29 cellular contexts compared by ENCODE assay signal in the genomic region with DNA sequence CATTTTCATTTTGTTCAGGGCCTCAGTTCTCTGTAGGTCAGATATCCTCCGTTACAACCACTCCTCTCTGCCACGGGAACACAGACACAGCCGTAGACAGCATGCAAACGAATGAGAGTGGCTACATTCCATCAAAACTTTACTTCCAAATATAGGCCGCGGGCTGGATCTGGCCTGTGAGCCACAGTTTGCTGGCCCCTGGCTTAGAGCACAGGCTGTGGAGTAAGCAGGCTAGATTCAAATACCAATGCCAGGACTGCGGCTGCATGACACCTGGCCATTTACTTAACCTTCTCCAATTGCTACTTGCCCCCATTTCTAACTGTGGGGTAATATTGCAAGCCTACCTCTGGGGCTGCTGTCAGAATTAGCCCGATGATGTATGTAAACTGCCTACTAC.
"Had no signal": no experiment of that assay in that cellular context is flagged by ENCODE, and none has a peak within 500 bp of the region (broad histone marks: within the 10 kb centered on the region; RNA-seq: fewer than 3 reads in every experiment).

No MANE protein-coding gene starts in this region.

- H3K4me1 Mint-ChIP-seq: naive thymus-derived CD4-positive, alpha-beta T cell; natural killer cell; nephron; neural progenitor cell; stimulated activated effector memory CD8-positive, alpha-beta T cell treated with anti-CD3 and anti-CD28 coated beads, Interleukin-12 subunit alpha, Interleukin-12 subunit beta, amount 100 ng/mL, for 72 hours; stimulated activated naive B cell treated with anti-CD40 and anti-IgM and Interleukin-4, amounts not matched to agents 10 μg/mL and 1 μg/mL and 100 μg/mL, for 72 hours; stimulated activated naive CD8-positive, alpha-beta T cell treated with anti-CD3 and anti-CD28 coated beads, Interleukin-15, amount 100 ng/mL, for 72 hours had no signal

- H3K4me3 ChIP-seq: neural progenitor cell, ovary, psoas muscle, right lobe of liver, sigmoid colon, suprapubic skin, testis, thyroid gland, tibial nerve, upper lobe of left lung, vagina had no signal

- H3K27me3 ChIP-seq: neural progenitor cell, ovary, right lobe of liver, sigmoid colon, suprapubic skin, testis, thyroid gland, tibial nerve, upper lobe of left lung, vagina had no signal

- H3K27ac Mint-ChIP-seq: naive thymus-derived CD4-positive, alpha-beta T cell; natural killer cell; nephron; neural progenitor cell; progenitor cell of endocrine pancreas; stimulated activated effector memory CD8-positive, alpha-beta T cell treated with anti-CD3 and anti-CD28 coated beads, Interleukin-12 subunit alpha, Interleukin-12 subunit beta, amount 100 ng/mL, for 72 hours; stimulated activated naive B cell treated with anti-CD40 and anti-IgM and Interleukin-4, amounts not matched to agents 10 μg/mL and 1 μg/mL and 100 μg/mL, for 72 hours; stimulated activated naive CD8-positive, alpha-beta T cell treated with anti-CD3 and anti-CD28 coated beads, Interleukin-15, amount 100 ng/mL, for 72 hours had no signal

- H3K4me3 Mint-ChIP-seq: naive thymus-derived CD4-positive, alpha-beta T cell; natural killer cell; nephron; neural progenitor cell; stimulated activated effector memory CD8-positive, alpha-beta T cell treated with anti-CD3 and anti-CD28 coated beads, Interleukin-12 subunit alpha, Interleukin-12 subunit beta, amount 100 ng/mL, for 72 hours; stimulated activated naive B cell treated with anti-CD40 and anti-IgM and Interleukin-4, amounts not matched to agents 10 μg/mL and 1 μg/mL and 100 μg/mL, for 72 hours; stimulated activated naive CD8-positive, alpha-beta T cell treated with anti-CD3 and anti-CD28 coated beads, Interleukin-15, amount 100 ng/mL, for 72 hours had no signal

- H3K4me1 ChIP-seq: neural progenitor cell, parathyroid adenoma, psoas muscle, right lobe of liver, sigmoid colon, suprapubic skin, testis, thyroid gland, tibial nerve, upper lobe of left lung, vagina had no signal

- H3K36me3 ChIP-seq: neural progenitor cell, ovary, right lobe of liver, sigmoid colon, suprapubic skin, thyroid gland, tibial nerve, upper lobe of left lung, vagina had no signal

- H3K9me3 ChIP-seq: ovary, psoas muscle, right lobe of liver, suprapubic skin, testis, thyroid gland, tibial nerve, upper lobe of left lung, vagina had no signal

- H3K27ac ChIP-seq: neural progenitor cell, ovary, parathyroid adenoma, psoas muscle, right lobe of liver, sigmoid colon, suprapubic skin, testis, thyroid gland, tibial nerve, upper lobe of left lung, vagina had no signal

- ATAC-seq: naive thymus-derived CD4-positive, alpha-beta T cell; natural killer cell; right cardiac atrium; right lobe of liver; stimulated activated effector memory CD8-positive, alpha-beta T cell treated with anti-CD3 and anti-CD28 coated beads, Interleukin-12 subunit alpha, Interleukin-12 subunit beta, amount 100 ng/mL, for 72 hours; stimulated activated naive B cell treated with anti-CD40 and anti-IgM and Interleukin-4, amounts not matched to agents 10 μg/mL and 1 μg/mL and 100 μg/mL, for 72 hours; stimulated activated naive CD8-positive, alpha-beta T cell treated with anti-CD3 and anti-CD28 coated beads, Interleukin-15, amount 100 ng/mL, for 72 hours; stimulated activated naive CD8-positive, alpha-beta T cell treated with anti-CD3 and anti-CD28 coated beads, Interleukin-15, Interleukin-2, amounts not matched to agents 100 U/mL and 50 U/mL, for 24 hours had no signal

- H3K27me3 Mint-ChIP-seq: stimulated activated naive B cell treated with anti-CD40 and anti-IgM and Interleukin-4, amounts not matched to agents 10 μg/mL and 1 μg/mL and 100 μg/mL, for 72 hours; stimulated activated naive CD8-positive, alpha-beta T cell treated with anti-CD3 and anti-CD28 coated beads, Interleukin-15, amount 100 ng/mL, for 72 hours had no signal

- DNase-seq: naive thymus-derived CD4-positive, alpha-beta T cell; natural killer cell; occipital lobe; ovary; posterior cingulate gyrus; psoas muscle; right cardiac atrium; right lobe of liver; sigmoid colon; small intestine; stimulated activated CD4-positive, alpha-beta T cell treated with anti-CD3 and anti-CD28 coated beads, Interleukin-15, amount 100 ng/mL, for 24 hours; stimulated activated CD4-positive, alpha-beta T cell treated with anti-CD3 and anti-CD28 coated beads, Interleukin-2, amount 100 ng/mL, for 24 hours; stimulated activated CD4-positive, alpha-beta T cell treated with anti-CD3 and anti-CD28 coated beads, Interleukin-2, amount 100 ng/mL, for 48 hours; stimulated activated CD4-positive, alpha-beta T cell treated with anti-CD3 and anti-CD28 coated beads, Interleukin-4, amount 100 ng/mL, for 24 hours; stimulated activated naive B cell treated with anti-CD40 and anti-IgM and Interleukin-4, amounts not matched to agents 10 μg/mL and 1 μg/mL and 100 μg/mL, for 72 hours; stimulated activated naive CD8-positive, alpha-beta T cell treated with anti-CD3 and anti-CD28 coated beads, Interleukin-15, amount 100 ng/mL, for 72 hours; stimulated activated naive CD8-positive, alpha-beta T cell treated with anti-CD3 and anti-CD28 coated beads, Interleukin-15, Interleukin-2, amounts not matched to agents 100 U/mL and 50 U/mL, for 24 hours; testis; thyroid gland; trophoblast cell; upper lobe of left lung had no signal

- H3K36me3 Mint-ChIP-seq: naive thymus-derived CD4-positive, alpha-beta T cell; natural killer cell; neural progenitor cell; stimulated activated effector memory CD8-positive, alpha-beta T cell treated with anti-CD3 and anti-CD28 coated beads, Interleukin-12 subunit alpha, Interleukin-12 subunit beta, amount 100 ng/mL, for 72 hours; stimulated activated naive B cell treated with anti-CD40 and anti-IgM and Interleukin-4, amounts not matched to agents 10 μg/mL and 1 μg/mL and 100 μg/mL, for 72 hours had no signal
